Comparison of ENCODE assay signal across 8 cellular contexts in the genomic region with DNA sequence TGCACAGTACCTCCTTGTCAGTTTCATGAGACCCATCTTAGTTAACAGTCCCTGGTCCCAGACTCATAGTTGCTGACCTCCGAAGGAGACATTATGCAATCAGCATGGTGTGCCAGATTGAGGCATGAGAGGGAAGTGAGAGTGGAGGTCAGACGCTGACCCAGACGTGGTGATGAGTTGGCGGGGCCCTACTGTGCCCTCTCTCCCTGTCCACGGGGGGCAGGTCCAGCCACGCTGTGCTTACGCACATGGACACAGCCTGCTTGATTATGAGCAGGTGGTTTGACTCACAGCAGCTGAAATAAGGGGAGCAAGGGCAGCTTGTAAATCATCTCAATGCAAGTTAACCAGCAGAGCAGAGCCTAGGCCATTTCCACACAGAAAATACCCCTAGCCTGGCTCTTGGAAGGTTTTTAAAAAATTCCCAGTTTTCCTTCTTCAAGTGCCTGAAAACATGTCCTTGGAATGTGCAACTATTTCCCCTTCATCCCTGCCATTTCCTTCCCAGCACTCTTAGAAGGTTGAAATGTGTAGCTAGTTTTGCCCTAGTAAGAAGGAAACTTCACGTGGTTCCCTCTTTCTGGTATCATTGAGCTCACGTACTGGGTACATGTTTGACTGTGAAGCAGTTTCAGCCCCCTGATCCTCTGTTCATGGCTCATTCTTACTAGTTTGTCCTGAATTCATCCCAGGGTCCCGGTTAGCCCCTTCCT.
DNase-seq lines count a peak whose midpoint lies in the region; ATAC-seq and TF ChIP-seq lines count a peak whose summit lies in the region.

No MANE protein-coding gene starts in this region.

- CTCF ChIA-PET in activated CD4-positive, alpha-beta T cell treated with anti-CD3 and anti-CD28 coated beads for 36 hours (lab: Charles Lee), result interaction anchor here (0.7 to 1.5 kb wide), 3 partner anchors 9 to 47 kb away, joined by 3 to 4 read pairs (median 3); no protein-coding TSS in a partner anchor

- peak; percentile 16 for DNase-seq in activated CD4-positive, alpha-beta T cell treated with anti-CD3 and anti-CD28 coated beads for 36 hours
- DNase-seq in activated CD4-positive, alpha-beta T cell treated with anti-CD3 and anti-CD28 coated beads for 48 hours, result no peak
- peak; percentile 26 for DNase-seq in brain microvascular endothelial cell
- DNase-seq in naive thymus-derived CD8-positive, alpha-beta T cell, result no peak
- DNase-seq in COLO668 (lab: John Stamatoyannopoulos, UW; ENCODE audit: unreplicated experiment), result no peak
- DNase-seq in SW480 (ENCODE audit: low spot score), result no peak
- no peak for DNase-seq in mesothelial cell of epicardium (ENCODE audit: low spot score in 2 of 2, unreplicated experiment in 2 of 2)

- H3K36me3 Mint-ChIP-seq in activated CD4-positive, alpha-beta T cell treated with anti-CD3 and anti-CD28 coated beads for 36 hours (ENCODE audit: low read depth), result peaks cover 73% of the 10 kb centered on the region
- H3K36me3 Mint-ChIP-seq in naive thymus-derived CD8-positive, alpha-beta T cell, result peaks cover 38 to 98% (median 60%) of the 10 kb centered on the region in 3 donors
- peaks cover 26% of the 10 kb centered on the region for H3K36me3 Mint-ChIP-seq in mesothelial cell of epicardium

- POLR2A ChIA-PET in activated CD4-positive, alpha-beta T cell treated with anti-CD3 and anti-CD28 coated beads for 36 hours (lab: Charles Lee), result no interaction called here
- POLR2A ChIA-PET in naive thymus-derived CD8-positive, alpha-beta T cell (lab: Charles Lee), result interaction anchor here (1.4 kb wide), 1 partner anchor 9 kb away, joined by 3 read pairs; no protein-coding TSS in a partner anchor

- H3K27ac ChIP-seq in brain microvascular endothelial cell, result no peak overlapping the region

- H3K4me3 Mint-ChIP-seq in activated CD4-positive, alpha-beta T cell treated with anti-CD3 and anti-CD28 coated beads for 36 hours, result no peak overlapping the region
- H3K4me3 Mint-ChIP-seq in naive thymus-derived CD8-positive, alpha-beta T cell, result peak overlapping the region in 2 of 10 donors; percentile 1 to 24
- no peak overlapping the region for H3K4me3 Mint-ChIP-seq in mesothelial cell of epicardium

- in situ Hi-C loops in brain microvascular endothelial cell (cut with HindIII; ENCODE audit: low pct_ligation_motif_present, low sequenced_read_pairs), result no loop called here

- peaks cover 23% of the 10 kb centered on the region for H3K4me1 Mint-ChIP-seq in activated CD4-positive, alpha-beta T cell treated with anti-CD3 and anti-CD28 coated beads for 36 hours
- H3K4me1 Mint-ChIP-seq in naive thymus-derived CD8-positive, alpha-beta T cell, result peaks cover 5 to 15% (median 11%) of the 10 kb centered on the region in 4 donors
- peaks cover 6% of the 10 kb centered on the region for H3K4me1 Mint-ChIP-seq in mesothelial cell of epicardium

- intact Hi-C loops in activated CD4-positive, alpha-beta T cell treated with anti-CD3 and anti-CD28 coated beads for 36 hours (cut with DNase I, micrococcal nuclease), result no loop called here

- H3K4me3 ChIP-seq in brain microvascular endothelial cell (ENCODE audit: low read depth, low read length), result no peak overlapping the region

- peaks cover 6% of the 10 kb centered on the region for H3K9me3 Mint-ChIP-seq in activated CD4-positive, alpha-beta T cell treated with anti-CD3 and anti-CD28 coated beads for 36 hours (ENCODE audit: low read depth)
- peaks cover 0 to 8% (median 2%) of the 10 kb centered on the region in 9 donors for H3K9me3 Mint-ChIP-seq in naive thymus-derived CD8-positive, alpha-beta T cell
- H3K9me3 Mint-ChIP-seq in mesothelial cell of epicardium, result peaks cover 7% of the 10 kb centered on the region

- peak overlapping the region; percentile 69 for H3K27ac Mint-ChIP-seq in activated CD4-positive, alpha-beta T cell treated with anti-CD3 and anti-CD28 coated beads for 36 hours
- peak overlapping the region in 9 of 10 donors; percentile 10 to 75 (median 51) for H3K27ac Mint-ChIP-seq in naive thymus-derived CD8-positive, alpha-beta T cell
- H3K27ac Mint-ChIP-seq in mesothelial cell of epicardium, result no peak overlapping the region

- peak; percentile 85 for ATAC-seq in activated CD4-positive, alpha-beta T cell treated with anti-CD3 and anti-CD28 coated beads for 36 hours
- peak; percentile 79 for ATAC-seq in HG03175 (IDR thresholded peaks at IDR 0.05; ENCODE audit: unreplicated experiment)
- ATAC-seq in naive thymus-derived CD8-positive, alpha-beta T cell, result no peak

- H3K27me3 Mint-ChIP-seq in activated CD4-positive, alpha-beta T cell treated with anti-CD3 and anti-CD28 coated beads for 36 hours, result no peaks in the 10 kb centered on the region
- H3K27me3 Mint-ChIP-seq in naive thymus-derived CD8-positive, alpha-beta T cell, result no peaks in the 10 kb centered on the region
- peaks cover 3% of the 10 kb centered on the region for H3K27me3 Mint-ChIP-seq in mesothelial cell of epicardium (ENCODE audit: low read depth)

- peaks cover 8% of the 10 kb centered on the region for H3K27me3 ChIP-seq in brain microvascular endothelial cell (replicated peaks)

- no peaks in the 10 kb centered on the region for H3K36me3 ChIP-seq in brain microvascular endothelial cell (replicated peaks)

- TF ChIP-seq CTCF in brain microvascular endothelial cell (IDR thresholded peaks at IDR 0.05; ENCODE audit: low read depth, low read length, missing control alignments), result no peak
- no peak for TF ChIP-seq CTCF in mesothelial cell of epicardium (IDR thresholded peaks at IDR 0.05; ENCODE audit: unreplicated experiment)

Comparison
In these comparisons a context has a peak if more than half of its experiments do, and no peak if none do; other contexts are left out.
1. DNase-seq: peak in activated CD4-positive, alpha-beta T cell treated with anti-CD3 and anti-CD28 coated beads for 36 hours (single experiment) and brain microvascular endothelial cell (single experiment); none in activated CD4-positive, alpha-beta T cell treated with anti-CD3 and anti-CD28 coated beads for 48 hours (single experiment), naive thymus-derived CD8-positive, alpha-beta T cell (0 of 10), COLO668 (single experiment), SW480 (single experiment) and mesothelial cell of epicardium (0 of 2).
2. ATAC-seq: peak in activated CD4-positive, alpha-beta T cell treated with anti-CD3 and anti-CD28 coated beads for 36 hours (single experiment) and HG03175 (single experiment); none in naive thymus-derived CD8-positive, alpha-beta T cell (0 of 2).